13 cellular contexts compared by ENCODE assay signal in genomic region chr1:156666862-156667609, GRCh38. TPM values are rescaled to one million over a fixed set of nuclear protein-coding genes. Genes with fewer than 3 reads are reported as not detected.
A peak's percentile ranks its signal among the peaks of the same experiment; 100 is the strongest.
DNase-seq lines count a peak whose midpoint lies in the region; ATAC-seq lines count a peak whose summit lies in the region.
"Had no signal": no experiment of that assay in that cellular context is flagged by ENCODE, and none has a peak within 500 bp of the region (broad histone marks: within the 10 kb centered on the region; RNA-seq: fewer than 3 reads in every experiment).

No MANE protein-coding gene starts in this region.

- WGBS in adipose tissue, 3 donors: 69 to 84% (median 79%) methylated on average over 9 of the region's 9 CpGs
- 70% methylated on average over 9 of the region's 9 CpGs for WGBS in right cardiac atrium

- H3K27me3 ChIP-seq in right cardiac atrium (ENCODE audit: control insufficient read depth, insufficient read depth) (no peaks in the 10 kb centered on the region), rectal smooth muscle tissue (ENCODE audit: control insufficient read depth, insufficient read depth, low read length) (no peaks in the 10 kb centered on the region)
- H3K27me3 ChIP-seq: MG63 had no signal

- H3K9ac ChIP-seq in rectal smooth muscle tissue (ENCODE audit: low read length): no peak overlapping the region

- H3K27ac ChIP-seq in adipose tissue (ENCODE audit: low read depth, low read length) (peak overlapping the region; percentile 8), right cardiac atrium (ENCODE audit: low read length) (peak overlapping the region; percentile 99), rectal smooth muscle tissue (ENCODE audit: low read depth, low read length) (peak overlapping the region; percentile 88)

- H3K9me3 ChIP-seq in right cardiac atrium (ENCODE audit: control insufficient read depth, low read length): no peaks in the 10 kb centered on the region
- H3K9me3 ChIP-seq: MG63 had no signal

- H3K4me3 ChIP-seq in right cardiac atrium (ENCODE audit: low read length) (no peak overlapping the region), rectal smooth muscle tissue (ENCODE audit: low read length) (no peak overlapping the region)
- H3K4me3 ChIP-seq: MG63 had no signal

- ATAC-seq in right cardiac atrium: peak; percentile 1 to 6

- no peaks in the 10 kb centered on the region for H3K36me3 ChIP-seq in rectal smooth muscle tissue (ENCODE audit: control insufficient read depth, insufficient read depth, low read length)
- H3K36me3 ChIP-seq: MG63 had no signal

- intact Hi-C loops in right cardiac atrium (cut with DNase I): no loop called here

- H3K4me1 ChIP-seq in right cardiac atrium (ENCODE audit: control insufficient read depth, insufficient read depth, low read length) (peaks cover 59% of the 10 kb centered on the region), rectal smooth muscle tissue (ENCODE audit: control insufficient read depth, insufficient read depth, low read length) (peaks cover 51% of the 10 kb centered on the region)

- peak; percentile 54 for DNase-seq in EH (ENCODE audit: low read depth)
- DNase-seq in right cardiac atrium: peak in 1 of 3 donors; percentile 71
- no peak for DNase-seq in DMS 273 treated with DMSO at 0.1 percent for 48 hours (lab: John Stamatoyannopoulos, UW)
- DNase-seq in NCI-H1417 treated with DMSO at 0.1 percent for 48 hours (lab: John Stamatoyannopoulos, UW): no peak
- DNase-seq in NOMO-1 (lab: John Stamatoyannopoulos, UW; ENCODE audit: unreplicated experiment in 2 of 2): no peak
- DNase-seq in stimulated activated CD4-positive, alpha-beta T cell treated with anti-CD3 and anti-CD28 coated beads, Interleukin-15, amount 100 ng/mL, for 24 hours: no peak
- DNase-seq: activated CD4-positive, alpha-beta T cell treated with anti-CD3 and anti-CD28 coated beads, Interleukin-2, amount 10 ng/mL, durations not matched to agents 7 days and 5 days; activated naive CD4-positive, alpha-beta T cell treated with anti-CD3 and anti-CD28 coated beads for 36 hours; GDM1; MG63; SIG-M5 had no signal

RNA-seq across cellular contexts. Expression of gene NES, which starts 10.2 kb away (rescaled TPM):
- polyA plus RNA-seq in adipose tissue: 10 to 100 TPM in 2 of 3 donors, 1 to 10 TPM in 1; 3.5 to 38.3 (median 32.1) TPM
- 100 to 1,000 TPM; 146 to 282 (median 170) TPM for total RNA-seq in right cardiac atrium
- 257 TPM for polyA plus RNA-seq in right cardiac atrium
- total RNA-seq: activated CD4-positive, alpha-beta T cell treated with anti-CD3 and anti-CD28 coated beads, Interleukin-2, amount 10 ng/mL, durations not matched to agents 7 days and 5 days; activated naive CD4-positive, alpha-beta T cell treated with anti-CD3 and anti-CD28 coated beads for 36 hours had no signal

RNA-seq across cellular contexts. Expression of gene BCAN, which starts 25.1 kb away (rescaled TPM):
- polyA plus RNA-seq in adipose tissue (under 1 TPM; 0.06 to 0.56 (median 0.07) TPM), right cardiac atrium (0.20 TPM)
- total RNA-seq in right cardiac atrium: under 1 TPM in 2 of 4 donors, not detected in 2; 0.23 to 0.29 TPM
- total RNA-seq: activated CD4-positive, alpha-beta T cell treated with anti-CD3 and anti-CD28 coated beads, Interleukin-2, amount 10 ng/mL, durations not matched to agents 7 days and 5 days; activated naive CD4-positive, alpha-beta T cell treated with anti-CD3 and anti-CD28 coated beads for 36 hours had no signal

RNA-seq across cellular contexts. Expression of gene CRABP2, which starts 38.3 kb away (rescaled TPM):
- polyA plus RNA-seq in adipose tissue (10 to 100 TPM in 1 of 3 donors, 1 to 10 TPM in 1, under 1 TPM in 1; 0.45 to 31.3 (median 3.2) TPM), right cardiac atrium (1.3 TPM)
- 1 to 10 TPM in 1 of 4 donors, under 1 TPM in 3; 0.71 to 1.6 (median 0.75) TPM for total RNA-seq in right cardiac atrium

RNA-seq across cellular contexts. Expression of gene HAPLN2, which starts 47.8 kb away (rescaled TPM):
- polyA plus RNA-seq in adipose tissue (1 to 10 TPM in 1 of 3 donors, under 1 TPM in 2; 0.24 to 1.6 (median 0.28) TPM), right cardiac atrium (2.0 TPM)
- total RNA-seq in right cardiac atrium: 1 to 10 TPM in 2 of 4 donors, under 1 TPM in 2; 0.53 to 1.2 (median 1.1) TPM

Comparison
In these comparisons a context has a peak if more than half of its experiments do, and no peak if none do; other contexts are left out.
1. H3K27ac ChIP-seq: peak in every context shown above with its lines; median percentile 99 in right cardiac atrium; 88 in rectal smooth muscle tissue; 8 in adipose tissue.